ENCODE assay signal across 8 cellular contexts in genomic region chr22:31084811-31085492, GRCh38. TPM values are rescaled to one million over a fixed set of nuclear protein-coding genes. Genes with fewer than 3 reads are reported as not detected.
A peak's percentile ranks its signal among the peaks of the same experiment; 100 is the strongest.
DNase-seq lines count a peak whose midpoint lies in the region; ATAC-seq and TF ChIP-seq lines count a peak whose summit lies in the region.

No MANE protein-coding gene starts in this region.

- H3K4me1 Mint-ChIP-seq in immature natural killer cell = peaks cover 30 to 31% of the 10 kb centered on the region in 2 donors

- peak; percentile 60 for ATAC-seq in GM19463 (IDR thresholded peaks at IDR 0.05; ENCODE audit: unreplicated experiment)

- H3K4me3 Mint-ChIP-seq in immature natural killer cell = peak overlapping the region; percentile 75 to 84 (median 80)

- peak overlapping the region in 5 of 6 donors; percentile 34 to 85 (median 72) for H3K27ac Mint-ChIP-seq in immature natural killer cell

- H3K27me3 Mint-ChIP-seq in immature natural killer cell (ENCODE audit: low read depth in 3 of 3) = peaks cover 0 to 2% (median 2%) of the 10 kb centered on the region in 3 donors

- POLR2A ChIA-PET in BJ (lab: Charles Lee) = interaction anchor here (0.6 to 1.1 kb wide), 2 partner anchors 14 to 30 kb away, joined by 3 to 4 read pairs; no protein-coding TSS in a partner anchor

- H3K27me3 ChIP-seq in BJ (ENCODE audit: control insufficient read depth, insufficient read depth, low read length) = no peaks in the 10 kb centered on the region
- no peaks in the 10 kb centered on the region for H3K27me3 ChIP-seq in WERI-Rb-1 (ENCODE audit: insufficient read depth, low read depth, severe bottlenecking)
- no peaks in the 10 kb centered on the region for H3K27me3 ChIP-seq in breast epithelium

- TF ChIP-seq CTCF in BJ (IDR thresholded peaks at IDR 0.05; ENCODE audit: insufficient read depth, low read depth, low read length) (peak; percentile 82), WERI-Rb-1 (IDR thresholded peaks at IDR 0.05; ENCODE audit: low read depth, low read length) (peak; percentile 84), breast epithelium (IDR thresholded peaks at IDR 0.05) (peak; percentile 67 to 87 (median 81))

- H3K9me3 ChIP-seq in WERI-Rb-1 (ENCODE audit: severe bottlenecking) (no peaks in the 10 kb centered on the region), breast epithelium (no peaks in the 10 kb centered on the region)

- H3K36me3 ChIP-seq in BJ (ENCODE audit: control insufficient read depth, insufficient read depth, low read length) (peaks cover 22% of the 10 kb centered on the region), WERI-Rb-1 (peaks cover 21% of the 10 kb centered on the region), breast epithelium (peaks cover 4% of the 10 kb centered on the region)

- intact Hi-C loops in breast epithelium (cut with DNase I; ENCODE audit: low total_unique reads) = loop anchor here (2.0 kb wide), 1 partner anchor 138 kb away; no protein-coding TSS in a partner anchor

- CTCF ChIA-PET in BJ (lab: Yijun Ruan, JAX) = interaction anchor here (0.6 to 7.7 kb wide), 30 partner anchors 9 to 168 kb away, joined by 3 to 101 read pairs (median 4); partner anchors contain the start of genes MORC2 and SELENOM

- no peaks in the 10 kb centered on the region for H3K9me3 Mint-ChIP-seq in immature natural killer cell

- DNase-seq in BJ (ENCODE audit: low read depth) (no peak), HuH-7.5 (ENCODE audit: low spot score) (peak; percentile 37), WERI-Rb-1 (peak; percentile 82), breast epithelium (ENCODE audit: low spot score in 2 of 2) (peak; percentile 90 to 91), immature natural killer cell (peak; percentile 80 to 85 (median 84)), OCI-M2 (lab: John Stamatoyannopoulos, UW; ENCODE audit: unreplicated experiment) (no peak)
- DNase-seq in stimulated activated CD4-positive, alpha-beta T cell treated with anti-CD3 and anti-CD28 coated beads, Interleukin-12 subunit alpha, Interleukin-12 subunit beta, amount 100 ng/mL, for 24 hours (ENCODE audit: low read depth in 2 of 2) = peak; percentile 70 to 87

- no peaks in the 10 kb centered on the region for H3K36me3 Mint-ChIP-seq in immature natural killer cell

- TF ChIP-seq POLR2A in breast epithelium (IDR thresholded peaks at IDR 0.05) = peak; percentile 26

- H3K27ac ChIP-seq in WERI-Rb-1 (peak overlapping the region; percentile 85), breast epithelium (peak overlapping the region; percentile 94 to 97)

- H3K4me3 ChIP-seq in BJ (ENCODE audit: low read depth, low read length) (peak overlapping the region; percentile 69), WERI-Rb-1 (ENCODE audit: low read depth, low read length) (peak overlapping the region; percentile 64), breast epithelium (peak overlapping the region; percentile 58 to 85 (median 69))

- H3K4me1 ChIP-seq in breast epithelium = peaks cover 0 to 29% of the 10 kb centered on the region in 2 donors

RNA-seq across cellular contexts. Expression of gene SMTN, which starts 3.8 kb away (rescaled TPM):
- polyA plus RNA-seq in BJ (2011; rRNA removed) (16.9 and 45.7 TPM in 2 replicates), immature natural killer cell (1 to 10 TPM in 2 of 3 donors, under 1 TPM in 1; 0.49 to 2.7 (median 1.5) TPM)
- 19.0 and 23.1 TPM in 2 replicates for polyA minus RNA-seq in BJ (2011; rRNA and poly(A)+ RNA removed)
- 10 to 100 TPM; 13.9 to 54.1 (median 41.6) TPM for total RNA-seq in breast epithelium

RNA-seq across cellular contexts. Expression of gene SELENOM, which starts 22.4 kb away (rescaled TPM):
- polyA plus RNA-seq in BJ (2011; rRNA removed) (215 and 292 TPM in 2 replicates), immature natural killer cell (10 to 100 TPM; 24.1 to 51.0 (median 33.5) TPM)
- 111 and 156 TPM in 2 replicates for polyA minus RNA-seq in BJ (2011; rRNA and poly(A)+ RNA removed)
- total RNA-seq in breast epithelium = 100 to 1,000 TPM; 297 to 485 (median 411) TPM

RNA-seq across cellular contexts. Expression of gene INPP5J, which starts 37.8 kb away (rescaled TPM):
- polyA plus RNA-seq in BJ (2011; rRNA removed) (1.1 and 1.5 TPM in 2 replicates), immature natural killer cell (not detected)
- polyA minus RNA-seq in BJ (2011; rRNA and poly(A)+ RNA removed) = 0.98 and 2.5 TPM in 2 replicates
- 10 to 100 TPM in 1 of 3 donors, 1 to 10 TPM in 1, not detected in 1; 7.5 to 15.2 TPM for total RNA-seq in breast epithelium

RNA-seq across cellular contexts. Expression of gene PLA2G3, which starts 55.4 kb away (rescaled TPM):
- polyA plus RNA-seq in BJ (2011; rRNA removed) (0.04 TPM in 1 of 2 replicates, not detected in the other), immature natural killer cell (not detected)
- polyA minus RNA-seq in BJ (2011; rRNA and poly(A)+ RNA removed) = not detected in 2 replicates
- total RNA-seq in breast epithelium = not detected

Comparison
In these comparisons a context has a peak if more than half of its experiments do, and no peak if none do; other contexts are left out.
1. DNase-seq: peak in HuH-7.5 (single experiment), WERI-Rb-1 (single experiment), breast epithelium (2 of 2), immature natural killer cell (3 of 3) and stimulated activated CD4-positive, alpha-beta T cell treated with anti-CD3 and anti-CD28 coated beads, Interleukin-12 subunit alpha, Interleukin-12 subunit beta, amount 100 ng/mL, for 24 hours (2 of 2); none in BJ (single experiment) and OCI-M2 (single experiment).
2. Peak in every context shown above with its lines, with median percentiles within 50 percentile points of each other: H3K4me3 ChIP-seq and CTCF ChIP-seq.